In the genomic region with DNA sequence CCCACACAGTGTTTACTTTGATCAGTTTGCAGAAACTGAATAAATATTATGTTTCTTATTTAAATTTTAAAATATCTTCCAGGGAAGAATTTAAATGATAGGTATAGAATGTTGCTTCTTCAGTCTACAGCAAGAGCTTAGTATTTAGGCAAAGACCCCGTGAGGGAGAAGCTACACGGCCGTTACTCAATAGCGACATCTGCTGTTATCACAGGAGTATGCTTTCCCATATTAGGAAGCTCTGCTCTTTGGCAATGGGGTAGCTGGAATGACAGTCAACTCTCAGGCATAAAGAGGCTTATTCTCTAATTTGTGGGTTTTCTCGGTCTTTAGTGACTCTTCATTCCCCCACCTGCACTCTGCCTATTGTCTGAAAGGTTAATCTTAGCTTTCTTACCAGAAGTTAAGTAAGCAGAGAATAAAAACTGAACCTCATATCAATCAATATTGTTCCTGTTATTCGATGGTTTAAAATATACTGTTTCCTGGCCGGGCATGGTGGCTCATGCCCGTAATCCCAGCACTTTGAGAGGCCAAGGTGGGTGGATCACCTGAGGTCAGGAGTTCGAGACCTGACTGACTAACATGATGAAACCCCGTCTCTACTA, we compare ENCODE assay signal across 8 cellular contexts. TPM values are rescaled to one million over a fixed set of nuclear protein-coding genes. Genes with fewer than 3 reads are reported as not detected.
A peak's percentile ranks its signal among the peaks of the same experiment; 100 is the strongest.
DNase-seq lines count a peak whose midpoint lies in the region; ATAC-seq and TF ChIP-seq lines count a peak whose summit lies in the region.

No MANE protein-coding gene starts in this region.

- no peaks in the 10 kb centered on the region for H3K4me1 Mint-ChIP-seq in central memory CD8-positive, alpha-beta T cell

- peaks cover 36% of the 10 kb centered on the region for H3K27me3 Mint-ChIP-seq in central memory CD8-positive, alpha-beta T cell

- no peaks in the 10 kb centered on the region for H3K9me3 ChIP-seq in SJSA1 (replicated peaks)

- H3K4me3 ChIP-seq in NB4 (ENCODE audit: low read depth, low read length) (no peak overlapping the region), SJSA1 (no peak overlapping the region), kidney epithelial cell (ENCODE audit: low read depth, low read length) (no peak overlapping the region)

- no peak overlapping the region for H3K27ac Mint-ChIP-seq in central memory CD8-positive, alpha-beta T cell (ENCODE audit: low read depth)

- peak; percentile 65 for DNase-seq in EL
- DNase-seq in NB4 (ENCODE audit: low read depth) = peak; percentile 83
- DNase-seq in SJSA1 (ENCODE audit: low read depth in 1 of 2, low spot score in 2 of 2) = peak; percentile 25 to 52
- DNase-seq in central memory CD8-positive, alpha-beta T cell (ENCODE audit: low spot score in 2 of 2) = no peak
- DNase-seq in kidney epithelial cell (ENCODE audit: low read depth) = no peak
- peak; percentile 4 to 20 (median 8) for DNase-seq in stimulated activated CD4-positive, alpha-beta T cell treated with anti-CD3 and anti-CD28 coated beads, TNF-alpha, amount 100 ng/mL, for 24 hours (ENCODE audit: low read depth in 3 of 3)

- H3K36me3 Mint-ChIP-seq in central memory CD8-positive, alpha-beta T cell (ENCODE audit: insufficient read depth) = no peaks in the 10 kb centered on the region

- TF ChIP-seq CTCF in NB4 (IDR thresholded peaks at IDR 0.05; ENCODE audit: low read depth, low read length) (peak; percentile 95), kidney epithelial cell (IDR thresholded peaks at IDR 0.05; ENCODE audit: insufficient read depth, low read length, poor library complexity, severe bottlenecking) (peak; percentile 93)

- no peaks in the 10 kb centered on the region for H3K36me3 ChIP-seq in SJSA1
- no peaks in the 10 kb centered on the region for H3K36me3 ChIP-seq in kidney epithelial cell (ENCODE audit: control insufficient read depth, insufficient read depth, low read length)

- ATAC-seq in GM21786 (IDR thresholded peaks at IDR 0.05; ENCODE audit: unreplicated experiment) (peak; percentile 82), GM21737 (IDR thresholded peaks at IDR 0.05; ENCODE audit: unreplicated experiment) (no peak)
- ATAC-seq in central memory CD8-positive, alpha-beta T cell (replicated peaks; ENCODE audit: extremely low read depth, poor library complexity, severe bottlenecking) = peak; percentile 52

- no peaks in the 10 kb centered on the region for H3K4me1 ChIP-seq in SJSA1 (replicated peaks)

- no peaks in the 10 kb centered on the region for H3K27me3 ChIP-seq in SJSA1 (replicated peaks)
- no peaks in the 10 kb centered on the region for H3K27me3 ChIP-seq in kidney epithelial cell (ENCODE audit: control insufficient read depth, insufficient read depth, low read length)

- no peaks in the 10 kb centered on the region for H3K9me3 Mint-ChIP-seq in central memory CD8-positive, alpha-beta T cell

- no peak overlapping the region for H3K27ac ChIP-seq in SJSA1

- H3K4me3 Mint-ChIP-seq in central memory CD8-positive, alpha-beta T cell = no peak overlapping the region

- no peak for TF ChIP-seq POLR2A in NB4 (IDR thresholded peaks at IDR 0.05; ENCODE audit: extremely low read depth, insufficient read length)

RNA-seq across cellular contexts. Expression of gene LHFPL6, which starts 13.2 kb away (rescaled TPM):
- total RNA-seq in SJSA1 (2014; rRNA removed; shearing (Covaris generic)) = 68.9 and 76.3 TPM in 2 replicates
- total RNA-seq in kidney epithelial cell = 5.7 and 7.0 TPM in 2 replicates

RNA-seq across cellular contexts. Expression of gene COG6, which starts 39.3 kb away (rescaled TPM):
- total RNA-seq in SJSA1 (2014; rRNA removed; shearing (Covaris generic)) = 21.9 and 23.7 TPM in 2 replicates
- total RNA-seq in kidney epithelial cell = 13.8 and 15.4 TPM in 2 replicates

Comparison
In these comparisons a context has a peak if more than half of its experiments do, and no peak if none do; other contexts are left out.
1. DNase-seq: peak in EL (single experiment), NB4 (single experiment), SJSA1 (2 of 2) and stimulated activated CD4-positive, alpha-beta T cell treated with anti-CD3 and anti-CD28 coated beads, TNF-alpha, amount 100 ng/mL, for 24 hours (3 of 3); none in central memory CD8-positive, alpha-beta T cell (0 of 2) and kidney epithelial cell (single experiment).